Comparison of ENCODE assay signal across 28 cellular contexts in genomic region chr11:58933661-58934060, GRCh38. TPM values are rescaled to one million over a fixed set of nuclear protein-coding genes. Genes with fewer than 3 reads are reported as not detected.
"Had no signal": no experiment of that assay in that cellular context is flagged by ENCODE, and none has a peak within 500 bp of the region (broad histone marks: within the 10 kb centered on the region; RNA-seq: fewer than 3 reads in every experiment).

No MANE protein-coding gene starts in this region.

- H3K36me3 ChIP-seq: ascending aorta, cardiac muscle cell, SJCRH30, WERI-Rb-1 had no signal

- ATAC-seq: activated CD8-positive, alpha-beta T cell treated with anti-CD3 and anti-CD28 coated beads for 36 hours; activated T-cell treated with anti-CD3 and anti-CD28 coated beads, Interleukin-2, amount 50 U/mL, for 72 hours; activated T-helper 17 cell treated with anti-CD3 and anti-CD28 coated beads, Interleukin-2, amount 50 U/mL, for 72 hours; Panc1 had no signal

- H3K4me1 ChIP-seq: ascending aorta, SJCRH30 had no signal

- H3K27ac ChIP-seq: ascending aorta, cardiac muscle cell, SJCRH30, SK-N-MC, WERI-Rb-1 had no signal

- DNase-seq: activated CD4-positive, alpha-beta T cell treated with anti-CD3 and anti-CD28 coated beads, Interleukin-2, amount 10 ng/mL, durations not matched to agents 24 days and 14 days; activated CD4-positive, alpha-beta T cell treated with anti-CD3 and anti-CD28 coated beads, Interleukin-2, amount 50 U/mL, for 4 hours; activated CD8-positive, alpha-beta T cell treated with anti-CD3 and anti-CD28 coated beads for 36 hours; activated gamma-delta T cell; activated naive CD4-positive, alpha-beta T cell treated with Interleukin-2 at 50 U/mL for 16 hours; activated naive CD8-positive, alpha-beta T cell treated with anti-CD3 and anti-CD28 coated beads, Interleukin-2, amount 10 ng/mL, durations not matched to agents 7 days and 5 days; activated T-cell treated with anti-CD3 and anti-CD28 coated beads, Interleukin-2, amount 50 U/mL, for 1 hour; activated T-cell treated with anti-CD3 and anti-CD28 coated beads, Interleukin-2, amount 50 U/mL, for 72 hours; amygdala; NCI-H1092 treated with DMSO at 0.1 percent for 48 hours; NCI-H187 treated with DMSO at 0.1 percent for 48 hours; NCI-H2107; NCI-H2171; NCI-H510A treated with DMSO at 0.1 percent for 48 hours; NCI-H526 treated with DMSO at 0.1 percent for 48 hours; NCI-H774; SHP77; SJCRH30; T1000; WERI-Rb-1 had no signal

- H3K27me3 ChIP-seq: ascending aorta, cardiac muscle cell, SJCRH30 had no signal

- H3K9me3 ChIP-seq: ascending aorta, SJCRH30 had no signal

- H3K4me3 ChIP-seq: ascending aorta, cardiac muscle cell, SJCRH30, SK-N-MC had no signal

RNA-seq across cellular contexts. Expression of gene GLYATL1, which starts 5.6 kb away (rescaled TPM):
- total RNA-seq: activated CD4-positive, alpha-beta T cell treated with anti-CD3 and anti-CD28 coated beads, Interleukin-2, amount 10 ng/mL, durations not matched to agents 24 days and 14 days; activated CD8-positive, alpha-beta memory T cell treated with anti-CD3 and anti-CD28 coated beads for 36 hours; activated naive CD8-positive, alpha-beta T cell treated with anti-CD3 and anti-CD28 coated beads, Interleukin-2, amount 10 ng/mL, durations not matched to agents 7 days and 5 days; activated T-helper 17 cell treated with anti-CD3 and anti-CD28 coated beads, Interleukin-2, amount 50 U/mL, for 72 hours; SJCRH30; T-helper 1 cell treated with Interleukin-12 subunit alpha and Interleukin-12 subunit beta and Interleukin-4 antibody, amounts not matched to agents 30 ng/mL and 1 ng/mL, for 36 hours; T-helper 2 cell treated with Interferon-gamma antibody and Interleukin-4, amounts not matched to agents 100 ng/mL and 5 ng/mL, for 36 hours had no signal
